Comparison of ENCODE assay signal across 24 cellular contexts in the genomic region with DNA sequence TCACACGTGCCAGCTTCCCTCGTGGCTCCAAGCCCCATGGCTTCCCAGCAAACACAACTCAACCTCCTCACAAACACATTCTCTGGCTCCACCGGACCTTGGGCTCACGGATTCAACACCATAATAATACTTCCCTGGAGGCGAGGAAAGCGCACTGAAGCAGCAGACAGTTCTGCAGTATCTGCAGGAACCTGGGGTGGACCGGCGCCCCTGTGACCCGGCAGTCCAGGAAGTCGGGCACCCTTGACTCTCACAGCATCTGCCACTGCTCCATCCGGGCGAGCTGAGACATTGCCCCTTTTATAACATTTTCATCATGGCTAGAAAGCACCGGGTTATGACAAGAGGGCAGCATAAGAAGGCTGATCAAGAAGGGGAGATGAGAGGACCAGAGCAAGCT. TPM values are rescaled to one million over a fixed set of nuclear protein-coding genes. Genes with fewer than 3 reads are reported as not detected.
"Had no signal": no experiment of that assay in that cellular context is flagged by ENCODE, and none has a peak within 500 bp of the region (broad histone marks: within the 10 kb centered on the region; RNA-seq: fewer than 3 reads in every experiment).

No MANE protein-coding gene starts in this region.

- H2AFZ ChIP-seq: hepatocyte had no signal

- H3K27ac Mint-ChIP-seq: immature natural killer cell, mesothelial cell of epicardium had no signal

- H3K4me1 Mint-ChIP-seq: immature natural killer cell, mesothelial cell of epicardium had no signal

- H3K4me3 Mint-ChIP-seq: immature natural killer cell, mesothelial cell of epicardium had no signal

- H3K36me3 ChIP-seq: esophagus squamous epithelium, gastrocnemius medialis, heart left ventricle, left lung, lower lobe of right lung had no signal

- H3K4me2 ChIP-seq: hepatocyte had no signal

- H3K9me3 Mint-ChIP-seq: immature natural killer cell, mesothelial cell of epicardium had no signal

- DNase-seq: dermis blood vessel endothelial cell; effector CD4-positive, alpha-beta T cell; effector memory CD4-positive, alpha-beta T cell; erythroblast; esophagus squamous epithelium; foreskin fibroblast; foreskin melanocyte; gastrocnemius medialis; heart left ventricle; hypothalamus; immature natural killer cell; islet precursor cell; left cardiac atrium; left lung; left ventricle myocardium superior; lower lobe of right lung; mesenchymal stem cell; mucosa of descending colon had no signal

- H3K79me2 ChIP-seq: hepatocyte had no signal

- H3K4me1 ChIP-seq: esophagus squamous epithelium, gastrocnemius medialis, heart left ventricle, left lung, lower lobe of right lung had no signal

- H3K27ac ChIP-seq: coronary artery, dorsolateral prefrontal cortex, epithelial cell of prostate, esophagus squamous epithelium, gastrocnemius medialis, heart left ventricle, hepatocyte, left lung, lower lobe of right lung had no signal

- H3K9me3 ChIP-seq: esophagus squamous epithelium, gastrocnemius medialis, heart left ventricle, left lung, lower lobe of right lung, mucosa of descending colon had no signal

- H3K36me3 Mint-ChIP-seq: immature natural killer cell, mesothelial cell of epicardium had no signal

- H3K27me3 ChIP-seq: hepatocyte, left lung had no signal

- H3K4me3 ChIP-seq: coronary artery, dorsolateral prefrontal cortex, esophagus squamous epithelium, gastrocnemius medialis, heart left ventricle, hepatocyte, left lung, lower lobe of right lung, mucosa of descending colon had no signal

RNA-seq across cellular contexts. Expression of gene CDH5, which starts 57.1 kb away (rescaled TPM):
- total RNA-seq: myocyte had no signal
- polyA plus RNA-seq: immature natural killer cell had no signal
